29 cellular contexts compared by ENCODE assay signal in genomic region chr1:22855668-22856606, GRCh38.
DNase-seq lines count a peak whose midpoint lies in the region; ATAC-seq and TF ChIP-seq lines count a peak whose summit lies in the region.
"Had no signal": no experiment of that assay in that cellular context is flagged by ENCODE, and none has a peak within 500 bp of the region (broad histone marks: within the 10 kb centered on the region; RNA-seq: fewer than 3 reads in every experiment).

No MANE protein-coding gene starts in this region.

- H3K36me3 ChIP-seq in HEK293 (ENCODE audit: control insufficient read depth in 2 of 2, insufficient read depth in 1 of 2, low read length in 2 of 2): no peaks in the 10 kb centered on the region
- H3K36me3 ChIP-seq: neural progenitor cell, vagina had no signal

- POLR2A ChIA-PET in HEK293 (lab: Yijun Ruan, JAX): no interaction called here

- H3K27me3 Mint-ChIP-seq in endothelial cell (ENCODE audit: unreplicated experiment): peaks cover 1% of the 10 kb centered on the region

- no peak overlapping the region for H3K27ac ChIP-seq in HEK293 (ENCODE audit: extremely low read depth, low read depth, low read length)
- H3K27ac ChIP-seq: epithelial cell of prostate, neural progenitor cell, psoas muscle, testis, vagina had no signal

- DNase-seq in NCI-H69 (lab: John Stamatoyannopoulos, UW) (peak; percentile 76), endothelial cell (ENCODE audit: low spot score) (no peak), retinal pigment epithelial cell (ENCODE audit: low read depth) (peak; percentile 52), omental fat pad (ENCODE audit: low spot score) (no peak)
- DNase-seq in stimulated activated CD4-positive, alpha-beta T cell treated with anti-CD3 and anti-CD28 coated beads, Interleukin-12 subunit alpha, Interleukin-12 subunit beta, amount 100 ng/mL, for 4 hours: no peak
- DNase-seq: activated CD4-positive, alpha-beta memory T cell treated with anti-CD3 and anti-CD28 coated beads, Interleukin-2, amount 10 ng/mL, durations not matched to agents 7 days and 5 days; activated gamma-delta T cell; AML-193; DMS79 treated with DMSO at 0.1 percent for 48 hours; foreskin melanocyte; HFFc6; islet precursor cell; KG1; NCI-H2081 treated with DMSO at 0.1 percent for 48 hours; NCI-H526 treated with DMSO at 0.1 percent for 48 hours; OCI-M1; stimulated activated CD4-positive, alpha-beta T cell treated with anti-CD3 and anti-CD28 coated beads, Interleukin-2, amount 100 ng/mL, for 24 hours; SW 1271; testis had no signal

- peaks cover 7% of the 10 kb centered on the region for H3K4me1 Mint-ChIP-seq in endothelial cell (ENCODE audit: unreplicated experiment)
- H3K4me1 Mint-ChIP-seq: activated CD4-positive, alpha-beta memory T cell treated with anti-CD3 and anti-CD28 coated beads, Interleukin-2, amount 10 ng/mL, durations not matched to agents 7 days and 5 days; stimulated activated effector memory CD8-positive, alpha-beta T cell treated with anti-CD3 and anti-CD28 coated beads, Interleukin-12 subunit alpha, Interleukin-12 subunit beta, amount 100 ng/mL, for 72 hours had no signal

- peak overlapping the region; percentile 42 for H3K27ac Mint-ChIP-seq in endothelial cell (ENCODE audit: unreplicated experiment)
- H3K27ac Mint-ChIP-seq: activated CD4-positive, alpha-beta memory T cell treated with anti-CD3 and anti-CD28 coated beads, Interleukin-2, amount 10 ng/mL, durations not matched to agents 7 days and 5 days; dendritic cell treated with granulocyte-macrophage colony-stimulating factor and Interleukin-4, amounts not matched to agents 40 ng/mL and 50 ng/mL, for 4 days; HFFc6; stimulated activated effector memory CD8-positive, alpha-beta T cell treated with anti-CD3 and anti-CD28 coated beads, Interleukin-12 subunit alpha, Interleukin-12 subunit beta, amount 100 ng/mL, for 72 hours had no signal

- H3K9me3 ChIP-seq in HEK293 (ENCODE audit: control insufficient read depth, insufficient read depth, low read depth, low read length): no peaks in the 10 kb centered on the region
- H3K9me3 ChIP-seq: psoas muscle, testis, vagina had no signal

- ATAC-seq in GM21786 (IDR thresholded peaks at IDR 0.05; ENCODE audit: unreplicated experiment): no peak
- no peak for ATAC-seq in omental fat pad (ENCODE audit: low FRiP score)
- ATAC-seq: activated CD4-positive, CD25-positive, alpha-beta regulatory T cell treated with anti-CD3 and anti-CD28 coated beads, Interleukin-2, amount 50 U/mL, for 24 hours; psoas muscle; Right ventricle myocardium inferior; stimulated activated effector memory CD8-positive, alpha-beta T cell treated with anti-CD3 and anti-CD28 coated beads, Interleukin-12 subunit alpha, Interleukin-12 subunit beta, amount 100 ng/mL, for 72 hours had no signal

- no peak overlapping the region for H3K4me3 Mint-ChIP-seq in endothelial cell (ENCODE audit: unreplicated experiment)
- H3K4me3 Mint-ChIP-seq: activated CD4-positive, alpha-beta memory T cell treated with anti-CD3 and anti-CD28 coated beads, Interleukin-2, amount 10 ng/mL, durations not matched to agents 7 days and 5 days; dendritic cell treated with granulocyte-macrophage colony-stimulating factor and Interleukin-4, amounts not matched to agents 40 ng/mL and 50 ng/mL, for 4 days; HFFc6; neural progenitor cell; stimulated activated effector memory CD8-positive, alpha-beta T cell treated with anti-CD3 and anti-CD28 coated beads, Interleukin-12 subunit alpha, Interleukin-12 subunit beta, amount 100 ng/mL, for 72 hours had no signal

- H3K36me3 Mint-ChIP-seq in endothelial cell (ENCODE audit: low read depth, unreplicated experiment): no peaks in the 10 kb centered on the region
- H3K36me3 Mint-ChIP-seq: stimulated activated effector memory CD8-positive, alpha-beta T cell treated with anti-CD3 and anti-CD28 coated beads, Interleukin-12 subunit alpha, Interleukin-12 subunit beta, amount 100 ng/mL, for 72 hours had no signal

- H3K4me3 ChIP-seq in HEK293 (ENCODE audit: low read depth, low read length) (no peak overlapping the region), retinal pigment epithelial cell (ENCODE audit: low read length) (no peak overlapping the region)
- H3K4me3 ChIP-seq: neural progenitor cell, psoas muscle, testis, vagina had no signal

- H3K9me3 Mint-ChIP-seq in endothelial cell (ENCODE audit: unreplicated experiment): no peaks in the 10 kb centered on the region
- H3K9me3 Mint-ChIP-seq: activated CD4-positive, alpha-beta memory T cell treated with anti-CD3 and anti-CD28 coated beads, Interleukin-2, amount 10 ng/mL, durations not matched to agents 7 days and 5 days; dendritic cell treated with granulocyte-macrophage colony-stimulating factor and Interleukin-4, amounts not matched to agents 40 ng/mL and 50 ng/mL, for 4 days; HFFc6; neural progenitor cell; stimulated activated effector memory CD8-positive, alpha-beta T cell treated with anti-CD3 and anti-CD28 coated beads, Interleukin-12 subunit alpha, Interleukin-12 subunit beta, amount 100 ng/mL, for 72 hours had no signal

- CTCF ChIA-PET in HEK293 (lab: Yijun Ruan, JAX): no interaction called here

- no peak for TF ChIP-seq CTCF in HEK293 (tag by site-specific recombination; IDR thresholded peaks at IDR 0.05)
- no peak for TF ChIP-seq CTCF in endothelial cell (IDR thresholded peaks at IDR 0.05; ENCODE audit: unreplicated experiment)
- TF ChIP-seq CTCF in retinal pigment epithelial cell (conservative IDR thresholded peaks at IDR 0.05; ENCODE audit: low read depth, low read length): no peak
- TF ChIP-seq CTCF in omental fat pad (IDR thresholded peaks at IDR 0.05): no peak

- no peaks in the 10 kb centered on the region for H3K4me1 ChIP-seq in HEK293 (ENCODE audit: control insufficient read depth, insufficient read depth, low read length)
- H3K4me1 ChIP-seq: psoas muscle, testis had no signal

TF ChIP-seq in HEK293, 187 proteins besides CTCF, POLR2A, EP300 and RAD21:
- TF ChIP-seq ZSCAN18 (tag by site-specific recombination; IDR thresholded peaks at IDR 0.05) (no peak), ZNF768 (tag by site-specific recombination; IDR thresholded peaks at IDR 0.05) (peak; percentile 70)

Comparison
In these comparisons a context has a peak if more than half of its experiments do, and no peak if none do; other contexts are left out.
1. DNase-seq: peak in NCI-H69 (single experiment) and retinal pigment epithelial cell (single experiment); none in endothelial cell (single experiment), stimulated activated CD4-positive, alpha-beta T cell treated with anti-CD3 and anti-CD28 coated beads, Interleukin-12 subunit alpha, Interleukin-12 subunit beta, amount 100 ng/mL, for 4 hours (single experiment) and omental fat pad (single experiment).